ENCODE assay signal across 8 cellular contexts in the genomic region with DNA sequence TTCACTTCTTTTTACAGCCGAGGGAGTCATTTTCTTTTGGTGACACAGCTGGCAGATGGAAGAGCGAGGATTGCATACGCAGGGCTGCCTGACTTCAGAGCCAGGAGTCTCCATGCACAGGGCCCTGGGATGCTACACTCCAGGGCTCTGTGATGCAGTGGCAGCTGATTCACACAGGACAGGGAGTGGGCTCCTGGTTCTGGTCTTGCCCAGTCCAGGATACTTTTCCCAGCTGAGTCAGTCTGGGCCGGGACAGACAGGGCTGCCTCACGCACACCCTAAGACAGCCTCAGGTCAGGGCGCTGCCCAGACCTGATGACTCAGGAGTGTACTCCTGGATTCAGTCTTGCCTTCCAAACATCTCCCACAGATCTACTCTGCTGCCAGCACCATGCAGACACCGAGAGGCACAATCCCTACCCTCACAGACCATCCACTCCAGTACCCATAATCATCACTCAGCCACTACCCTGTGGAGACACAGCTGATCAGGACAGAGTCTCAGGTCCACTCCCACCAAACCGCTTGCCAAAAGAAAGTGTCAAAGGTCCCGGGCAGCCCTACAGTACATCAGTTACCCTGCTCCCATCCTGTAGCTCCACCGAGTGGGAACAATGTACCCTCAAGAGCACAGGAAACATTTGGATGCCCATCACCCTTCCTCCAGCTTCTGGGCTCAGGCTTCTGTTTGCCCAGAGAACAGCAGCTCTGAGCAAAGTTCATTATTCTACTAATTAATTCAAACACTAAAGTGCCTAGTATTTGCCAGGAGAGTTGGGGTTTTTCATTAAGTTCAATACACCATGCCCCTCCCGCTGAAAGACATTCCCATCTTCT. TPM values are rescaled to one million over a fixed set of nuclear protein-coding genes. Genes with fewer than 3 reads are reported as not detected.
DNase-seq lines count a peak whose midpoint lies in the region; ATAC-seq and FAIRE-seq lines count a peak whose summit lies in the region.
"Had no signal": no experiment of that assay in that cellular context is flagged by ENCODE, and none has a peak within 500 bp of the region (broad histone marks: within the 10 kb centered on the region; RNA-seq: fewer than 3 reads in every experiment).

No MANE protein-coding gene starts in this region.

- peaks cover 46% of the 10 kb centered on the region for H3K79me2 ChIP-seq in mesendoderm (ENCODE audit: control insufficient read depth, insufficient read depth, low read length)

- no peak overlapping the region for H3K4me2 ChIP-seq in mesendoderm (ENCODE audit: low read length)

- H3K9ac ChIP-seq in mesendoderm (ENCODE audit: low read length): no peak overlapping the region

- H3K4me1 ChIP-seq in mesendoderm (ENCODE audit: control insufficient read depth, low read depth, low read length): peaks cover 36% of the 10 kb centered on the region

- no peaks in the 10 kb centered on the region for H3K27me3 ChIP-seq in mesendoderm (ENCODE audit: insufficient read depth, low read length, poor library complexity)

- H3K4ac ChIP-seq in mesendoderm (ENCODE audit: low read depth, low read length): no peak overlapping the region

- H2BK5ac ChIP-seq in mesendoderm (ENCODE audit: low read length): no peak overlapping the region

- H3K18ac ChIP-seq in mesendoderm (ENCODE audit: low read length): peak overlapping the region; percentile 55

- H2AK5ac ChIP-seq in mesendoderm (ENCODE audit: low read length): no peak overlapping the region

- H2BK15ac ChIP-seq in mesendoderm (replicated peaks; ENCODE audit: low read depth): no peak overlapping the region

- peak overlapping the region; percentile 17 for H3K23ac ChIP-seq in mesendoderm (ENCODE audit: low read length)

- no peak overlapping the region for H2BK120ac ChIP-seq in mesendoderm (ENCODE audit: low read depth, low read length)

- FAIRE-seq in urothelium cell line (lab: Jason Lieb, UNC): peak; percentile 87

- H3K27ac ChIP-seq in mesendoderm (ENCODE audit: low read depth, low read length): no peak overlapping the region

- ATAC-seq in HG03196 (IDR thresholded peaks at IDR 0.05; ENCODE audit: unreplicated experiment): no peak

- peaks cover 35% of the 10 kb centered on the region for H3K79me1 ChIP-seq in mesendoderm (ENCODE audit: low read length)

- DNase-seq in M059J (ENCODE audit: low read depth): peak; percentile 99
- peak; percentile 41 for DNase-seq in dermis blood vessel endothelial cell
- no peak for DNase-seq in mesendoderm
- DNase-seq in urothelium cell line (ENCODE audit: low spot score): peak; percentile 78
- DNase-seq in NAMALWA (ENCODE audit: low spot score): no peak
- DNase-seq in COLO829 (ENCODE audit: low spot score): no peak
- DNase-seq: NCI-H1092 had no signal

- H4K8ac ChIP-seq in mesendoderm (ENCODE audit: low read depth, low read length): no peak overlapping the region

- H3K36me3 ChIP-seq in mesendoderm (ENCODE audit: control insufficient read depth, insufficient read depth, low read length): peaks cover 4% of the 10 kb centered on the region

- no CpG with 5 or more reads among the region's 11 CpGs for WGBS in mesendoderm (ENCODE audit: extremely low coverage, insufficient coverage, low lambda C conversion rate)

- no peak overlapping the region for H4K5ac ChIP-seq in mesendoderm (ENCODE audit: low read length)

- H3K56ac ChIP-seq in mesendoderm (ENCODE audit: low read length): peak overlapping the region; percentile 22

- no peak overlapping the region for H3K4me3 ChIP-seq in mesendoderm (ENCODE audit: low read length)

RNA-seq across cellular contexts. Expression of a gene that starts 11.5 kb away (rescaled TPM):
- 177 and 189 TPM in 2 replicates for total RNA-seq in M059J (2014; rRNA removed; shearing (Covaris generic))
- total RNA-seq in dermis blood vessel endothelial cell: 41.5 and 79.3 TPM in 2 replicates
- 33.0 TPM for polyA plus RNA-seq in mesendoderm (2013, experiment 1 of 2)
- polyA plus RNA-seq in mesendoderm (2013, experiment 2 of 2): 33.2 TPM

RNA-seq across cellular contexts. Expression of a gene that starts 26.2 kb away (rescaled TPM):
- 26.7 and 29.4 TPM in 2 replicates for total RNA-seq in M059J (2014; rRNA removed; shearing (Covaris generic))
- 23.3 and 26.2 TPM in 2 replicates for total RNA-seq in dermis blood vessel endothelial cell
- polyA plus RNA-seq in mesendoderm (2013, experiment 1 of 2): 13.8 TPM
- polyA plus RNA-seq in mesendoderm (2013, experiment 2 of 2): 13.5 TPM

RNA-seq across cellular contexts. Expression of a gene that starts 28.6 kb away (rescaled TPM):
- total RNA-seq in M059J (2014; rRNA removed; shearing (Covaris generic)): not detected in 2 replicates
- 0.09 and 0.17 TPM in 2 replicates for total RNA-seq in dermis blood vessel endothelial cell
- polyA plus RNA-seq in mesendoderm (2013, experiment 1 of 2): 0.98 TPM
- 1.0 TPM for polyA plus RNA-seq in mesendoderm (2013, experiment 2 of 2)

RNA-seq across cellular contexts. Expression of a gene that starts 30.1 kb away (rescaled TPM):
- total RNA-seq in M059J (2014; rRNA removed; shearing (Covaris generic)): not detected in 2 replicates
- total RNA-seq in dermis blood vessel endothelial cell: not detected in 2 replicates
- polyA plus RNA-seq in mesendoderm (2013, experiment 1 of 2): 0.25 TPM
- 0.24 TPM for polyA plus RNA-seq in mesendoderm (2013, experiment 2 of 2)

RNA-seq across cellular contexts. Expression of a gene that starts 41.4 kb away (rescaled TPM):
- not detected in 2 replicates for total RNA-seq in M059J (2014; rRNA removed; shearing (Covaris generic))
- not detected in 2 replicates for total RNA-seq in dermis blood vessel endothelial cell
- 0.07 TPM for polyA plus RNA-seq in mesendoderm (2013, experiment 1 of 2)
- polyA plus RNA-seq in mesendoderm (2013, experiment 2 of 2): not detected

Comparison
In these comparisons a context has a peak if more than half of its experiments do, and no peak if none do; other contexts are left out.
1. DNase-seq: peak in M059J (single experiment), dermis blood vessel endothelial cell (single experiment) and urothelium cell line (single experiment); none in mesendoderm (single experiment), NAMALWA (single experiment) and COLO829 (single experiment).